Comparison of ENCODE assay signal across 13 cellular contexts in genomic region chr3:122324871-122325323, GRCh38. TPM values are rescaled to one million over a fixed set of nuclear protein-coding genes. Genes with fewer than 3 reads are reported as not detected.
DNase-seq lines count a peak whose midpoint lies in the region; ATAC-seq, FAIRE-seq and TF ChIP-seq lines count a peak whose summit lies in the region.
"Had no signal": no experiment of that assay in that cellular context is flagged by ENCODE, and none has a peak within 500 bp of the region (broad histone marks: within the 10 kb centered on the region; RNA-seq: fewer than 3 reads in every experiment).

A gene with protein sequence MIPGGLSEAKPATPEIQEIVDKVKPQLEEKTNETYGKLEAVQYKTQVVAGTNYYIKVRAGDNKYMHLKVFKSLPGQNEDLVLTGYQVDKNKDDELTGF (plus strand): TSS chr3:122325248. CDS start chr3:122325293, 45 bp downstream.

- no peak within 1 kb of the TSS for H3K27ac ChIP-seq in HepG2 (ENCODE audit: extremely low read length, insufficient read depth, low read length)

- H2AFZ ChIP-seq in HepG2 (ENCODE audit: low read length) = peak within 1 kb of the TSS; percentile 74

- intact Hi-C loops in HepG2 (cut with micrococcal nuclease; ENCODE audit: unreplicated experiment) = no loop called here

- H3K36me3 ChIP-seq in adipocyte (ENCODE audit: control insufficient read depth, insufficient read depth, low read length, severe bottlenecking) (no peaks in the 10 kb centered on the region), HepG2 (replicated peaks in 1 of 2; ENCODE audit: control insufficient read depth in 1 of 2, insufficient read depth in 2 of 2, low read length in 2 of 2) (no peaks in the 10 kb centered on the region)
- H3K36me3 ChIP-seq: heart right ventricle had no signal

- no peak for TF ChIP-seq CTCF in HepG2 (CRISPR knock-in tag; IDR thresholded peaks at IDR 0.05)
- no peak for TF ChIP-seq CTCF in subcutaneous adipose tissue (IDR thresholded peaks at IDR 0.05; ENCODE audit: low read depth)

- TF ChIP-seq RAD21 in HepG2 (CRISPR knock-in tag; IDR thresholded peaks at IDR 0.05) = no peak

- DNase-seq in LHCN-M2 (ENCODE audit: low read depth) (peak; percentile 15), adipocyte (ENCODE audit: low read depth) (no peak), HepG2 (ENCODE audit: low spot score) (no peak), RKO (ENCODE audit: low spot score) (no peak), NCI-H1105 treated with DMSO at 0.1 percent for 48 hours (lab: John Stamatoyannopoulos, UW) (no peak), NCI-H510A treated with DMSO at 0.1 percent for 48 hours (lab: John Stamatoyannopoulos, UW) (no peak)
- DNase-seq in stimulated activated CD4-positive, alpha-beta T cell treated with anti-CD3 and anti-CD28 coated beads, Interleukin-4, amount 100 ng/mL, for 24 hours = no peak
- DNase-seq: activated CD4-positive, alpha-beta T cell treated with anti-CD3 and anti-CD28 coated beads for 48 hours; activated naive CD4-positive, alpha-beta T cell treated with anti-CD3 and anti-CD28 coated beads for 36 hours; Calu3; heart right ventricle; naive B cell had no signal

- in situ Hi-C loops in HepG2 (cut with HindIII; ENCODE audit: extremely low pct_ligation_motif_present, low pct_unique_long_range_greater_than_20kb) = no loop called here

- no peak for ATAC-seq in HepG2
- ATAC-seq: heart right ventricle had no signal

- H3K4me3 ChIP-seq in adipocyte (ENCODE audit: low read length) (peak within 1 kb of the TSS; percentile 65), HepG2 (replicated peaks in 1 of 3; ENCODE audit: insufficient read depth in 1 of 3, low read depth in 2 of 3, low read length in 3 of 3) (no peak within 1 kb of the TSS)

- TF ChIP-seq EP300 in HepG2 (IDR thresholded peaks at IDR 0.05; ENCODE audit: low read depth in 2 of 2, low read length in 2 of 2) (no peak), HepG2 (CRISPR knock-in tag; IDR thresholded peaks at IDR 0.05; ENCODE audit: borderline replicate concordance) (no peak)

- peaks cover 11% of the 10 kb centered on the region for H3K4me1 ChIP-seq in adipocyte (ENCODE audit: control insufficient read depth, insufficient read depth, low read length)
- peaks cover 6% of the 10 kb centered on the region; the same call in 1 of the 2 replicates for H3K4me1 ChIP-seq in HepG2 (ENCODE audit: insufficient read depth, low read length)

- CTCF ChIA-PET in HepG2 (lab: Yijun Ruan, JAX; ENCODE audit: low intra/inter-chr PET ratio, low total read pairs) = no interaction called here

- FAIRE-seq in HepG2 (lab: Jason Lieb, UNC) = no peak

- H3K27me3 ChIP-seq in adipocyte (replicated peaks; ENCODE audit: control insufficient read depth, insufficient read depth, low read length) = no peaks in the 10 kb centered on the region
- no peaks in the 10 kb centered on the region for H3K27me3 ChIP-seq in HepG2 (ENCODE audit: control insufficient read depth in 1 of 2, insufficient read depth in 2 of 2, low read length in 2 of 2)

- H3K9ac ChIP-seq in adipocyte (ENCODE audit: low read length) (no peak within 1 kb of the TSS), HepG2 (ENCODE audit: insufficient read depth, low read depth, low read length) (no peak within 1 kb of the TSS)

- H3K79me2 ChIP-seq in HepG2 (ENCODE audit: insufficient read depth, low read length) = no peaks in the 10 kb centered on the region

- H3K4me2 ChIP-seq in HepG2 (ENCODE audit: low read depth, low read length) = peak within 1 kb of the TSS; percentile 57

- no peaks in the 10 kb centered on the region for H4K20me1 ChIP-seq in HepG2 (ENCODE audit: insufficient read depth, low read length)

- POLR2A ChIA-PET in HepG2 (lab: Yijun Ruan, JAX) = no interaction called here

- TF ChIP-seq POLR2A in HepG2 (IDR thresholded peaks at IDR 0.05; ENCODE audit: insufficient read depth in 1 of 2, low read depth in 2 of 2, low read length in 2 of 2) = no peak

- H3K9me3 ChIP-seq in adipocyte (ENCODE audit: control insufficient read depth, low read length) (no peaks in the 10 kb centered on the region), HepG2 (ENCODE audit: low read length) (no peaks in the 10 kb centered on the region)

- WGBS in HepG2 (ENCODE audit: low lambda C conversion rate) = 4% methylated on average over 6 of the region's 6 CpGs

- no TSS peak for BruUV-seq in HepG2 (replicated peaks; lab: Mats Ljungman, UMichigan)

TF ChIP-seq in HepG2, 621 proteins besides CTCF, POLR2A, EP300 and RAD21 (continues in another document):
- TF ChIP-seq, protein P1, sequence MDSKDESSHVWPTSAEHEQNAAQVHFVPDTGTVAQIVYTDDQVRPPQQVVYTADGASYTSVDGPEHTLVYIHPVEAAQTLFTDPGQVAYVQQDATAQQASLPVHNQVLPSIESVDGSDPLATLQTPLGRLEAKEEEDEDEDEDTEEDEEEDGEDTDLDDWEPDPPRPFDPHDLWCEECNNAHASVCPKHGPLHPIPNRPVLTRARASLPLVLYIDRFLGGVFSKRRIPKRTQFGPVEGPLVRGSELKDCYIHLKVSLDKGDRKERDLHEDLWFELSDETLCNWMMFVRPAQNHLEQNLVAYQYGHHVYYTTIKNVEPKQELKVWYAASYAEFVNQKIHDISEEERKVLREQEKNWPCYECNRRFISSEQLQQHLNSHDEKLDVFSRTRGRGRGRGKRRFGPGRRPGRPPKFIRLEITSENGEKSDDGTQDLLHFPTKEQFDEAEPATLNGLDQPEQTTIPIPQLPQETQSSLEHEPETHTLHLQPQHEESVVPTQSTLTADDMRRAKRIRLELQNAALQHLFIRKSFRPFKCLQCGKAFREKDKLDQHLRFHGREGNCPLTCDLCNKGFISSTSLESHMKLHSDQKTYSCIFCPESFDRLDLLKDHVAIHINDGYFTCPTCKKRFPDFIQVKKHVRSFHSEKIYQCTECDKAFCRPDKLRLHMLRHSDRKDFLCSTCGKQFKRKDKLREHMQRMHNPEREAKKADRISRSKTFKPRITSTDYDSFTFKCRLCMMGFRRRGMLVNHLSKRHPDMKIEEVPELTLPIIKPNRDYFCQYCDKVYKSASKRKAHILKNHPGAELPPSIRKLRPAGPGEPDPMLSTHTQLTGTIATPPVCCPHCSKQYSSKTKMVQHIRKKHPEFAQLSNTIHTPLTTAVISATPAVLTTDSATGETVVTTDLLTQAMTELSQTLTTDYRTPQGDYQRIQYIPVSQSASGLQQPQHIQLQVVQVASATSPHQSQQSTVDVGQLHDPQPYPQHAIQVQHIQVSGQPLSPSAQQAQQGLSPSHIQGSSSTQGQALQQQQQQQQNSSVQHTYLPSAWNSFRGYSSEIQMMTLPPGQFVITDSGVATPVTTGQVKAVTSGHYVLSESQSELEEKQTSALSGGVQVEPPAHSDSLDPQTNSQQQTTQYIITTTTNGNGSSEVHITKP (CRISPR knock-in tag; IDR thresholded peaks at IDR 0.05; ENCODE audit: low read depth) = peak; percentile 96
- TF ChIP-seq ZNF644 (CRISPR knock-in tag; IDR thresholded peaks at IDR 0.05; ENCODE audit: low read depth) (peak; percentile 21; the same call in 1 of the 2 replicates), ZNF619 (CRISPR knock-in tag; IDR thresholded peaks at IDR 0.05) (no peak)

RNA-seq across cellular contexts. Expression of the gene that starts here (rescaled TPM):
- total RNA-seq in LHCN-M2 (2014; rRNA removed) (0.46 TPM in 1 of 2 replicates, not detected in the other), HepG2 (2016; rRNA removed; fragmentation: Illumina TruSeq; extraction: Trizol) (11.0 and 13.9 TPM in 2 replicates), subcutaneous adipose tissue (10 to 100 TPM in 3 of 4 donors, 1 to 10 TPM in 1; 6.6 to 48.1 (median 29.1) TPM)
- polyA plus RNA-seq in LHCN-M2 (2012) = 0.11 TPM
- 6.8 and 7.6 TPM in 2 replicates for total RNA-seq in HepG2 (2016; cell fraction: cytosol; rRNA removed; fragmentation: Illumina TruSeq; extraction: Trizol; ENCODE audit: low read depth)
- 10.6 and 14.8 TPM in 2 replicates for total RNA-seq in HepG2 (2016; cell fraction: insoluble cytoplasmic fraction; rRNA removed; fragmentation: Illumina TruSeq; extraction: Trizol)
- total RNA-seq in HepG2 (2016; cell fraction: membrane; rRNA removed; fragmentation: Illumina TruSeq; extraction: Trizol) = 6.5 and 8.4 TPM in 2 replicates
- total RNA-seq in HepG2 (2016; cell fraction: nucleus; rRNA removed; fragmentation: Illumina TruSeq; extraction: Trizol) = 2.7 and 3.1 TPM in 2 replicates
- polyA plus RNA-seq in HepG2 (2011; rRNA removed) = 3.9 and 4.9 TPM in 2 replicates
- polyA plus RNA-seq in HepG2 (2011; cell fraction: cytosol; rRNA removed) = 0.91 and 3.9 TPM in 2 replicates
- 0.61 and 1.5 TPM in 2 replicates for polyA plus RNA-seq in HepG2 (2011; cell fraction: nucleus; rRNA removed)
- 6.1 and 6.9 TPM in 2 replicates for polyA plus RNA-seq in HepG2 (2012)
- 6.8 and 7.2 TPM in 2 replicates for polyA plus RNA-seq in HepG2 (2016; cell fraction: cytosol; fragmentation: Illumina TruSeq; extraction: Trizol; ENCODE audit: low read depth)
- polyA plus RNA-seq in HepG2 (2016; cell fraction: insoluble cytoplasmic fraction; fragmentation: Illumina TruSeq; extraction: Trizol; ENCODE audit: low read depth) = 13.5 and 13.6 TPM in 2 replicates
- polyA plus RNA-seq in HepG2 (2016; cell fraction: membrane; fragmentation: Illumina TruSeq; extraction: Trizol; ENCODE audit: low read depth) = 7.0 and 8.5 TPM in 2 replicates
- 6.3 and 6.6 TPM in 2 replicates for polyA plus RNA-seq in HepG2 (2016; cell fraction: nucleus; fragmentation: Illumina TruSeq; extraction: Trizol; ENCODE audit: insufficient read depth, low read depth)
- not detected in 2 replicates for polyA minus RNA-seq in HepG2 (2011; rRNA and poly(A)+ RNA removed; ENCODE audit: low replicate concordance)
- polyA minus RNA-seq in HepG2 (2011; cell fraction: cytosol; rRNA and poly(A)+ RNA removed) = 1.8 TPM in 1 of 2 replicates, not detected in the other
- polyA minus RNA-seq in HepG2 (2011; cell fraction: nucleus; rRNA and poly(A)+ RNA removed) = 0.90 and 1.5 TPM in 2 replicates
- total RNA-seq: activated naive CD4-positive, alpha-beta T cell treated with anti-CD3 and anti-CD28 coated beads for 36 hours; Calu3 had no signal

Comparison
In these comparisons a context has a peak if more than half of its experiments do, and no peak if none do; other contexts are left out.
1. Peak in DNase-seq in LHCN-M2; RNA of the gene not detected or under 1 TPM.